Comparison of ENCODE assay signal across 17 cellular contexts in the genomic region with DNA sequence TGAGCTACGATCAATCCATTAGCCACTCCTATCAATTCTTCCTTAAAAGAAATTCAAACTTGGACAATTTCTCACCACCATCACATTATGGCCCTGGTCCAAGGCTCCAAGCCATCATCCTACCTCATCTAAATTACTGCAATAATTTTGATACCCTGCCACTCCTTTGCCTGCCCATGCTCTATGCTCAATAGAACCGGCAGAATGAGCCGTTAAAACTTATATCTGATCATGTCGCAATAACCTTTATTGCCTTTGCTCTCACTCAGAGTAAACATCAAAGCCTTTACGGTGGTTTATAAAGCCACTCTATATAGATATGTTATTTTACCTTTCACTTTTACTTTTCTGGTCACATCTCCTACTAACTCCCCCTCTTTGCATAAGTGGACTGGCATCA.
"Had no signal": no experiment of that assay in that cellular context is flagged by ENCODE, and none has a peak within 500 bp of the region (broad histone marks: within the 10 kb centered on the region; RNA-seq: fewer than 3 reads in every experiment).

No MANE protein-coding gene starts in this region.

- DNase-seq: dermis blood vessel endothelial cell; erythroblast; foreskin melanocyte; head of caudate nucleus; natural killer cell; retina; right lobe of liver; spleen; stimulated activated CD4-positive, alpha-beta T cell treated with anti-CD3 and anti-CD28 coated beads, Interleukin-15, amount 100 ng/mL, for 24 hours; stimulated activated CD4-positive, alpha-beta T cell treated with anti-CD3 and anti-CD28 coated beads, Interleukin-1b, Interleukin-23, amount 100 ng/mL, for 48 hours; stimulated activated CD4-positive, alpha-beta T cell treated with anti-CD3 and anti-CD28 coated beads, Interleukin-4, amount 100 ng/mL, for 24 hours; tibial artery; upper lobe of right lung had no signal

- H3K9me3 ChIP-seq: right lobe of liver, tibial artery, upper lobe of right lung, vagina had no signal

- FAIRE-seq: colon had no signal

- H3K27ac ChIP-seq: hepatocyte, right lobe of liver, spleen, tibial artery, upper lobe of right lung, vagina had no signal

- H3K27me3 ChIP-seq: hepatocyte, right lobe of liver, spleen, tibial artery, upper lobe of right lung, vagina had no signal

- H3K4me3 ChIP-seq: hepatocyte, right lobe of liver, spleen, tibial artery, upper lobe of right lung, vagina had no signal

- H3K4me1 ChIP-seq: right lobe of liver, spleen, tibial artery, upper lobe of right lung, vagina had no signal

- H3K36me3 ChIP-seq: right lobe of liver, spleen, tibial artery, upper lobe of right lung, vagina had no signal

- ATAC-seq: natural killer cell; right lobe of liver; stimulated activated memory B cell treated with anti-CD40 and anti-IgM and Interleukin-4, amounts not matched to agents 10 μg/mL and 1 μg/mL and 100 μg/mL, for 72 hours; upper lobe of right lung had no signal
